Comparison of ENCODE assay signal across 25 cellular contexts in the genomic region with DNA sequence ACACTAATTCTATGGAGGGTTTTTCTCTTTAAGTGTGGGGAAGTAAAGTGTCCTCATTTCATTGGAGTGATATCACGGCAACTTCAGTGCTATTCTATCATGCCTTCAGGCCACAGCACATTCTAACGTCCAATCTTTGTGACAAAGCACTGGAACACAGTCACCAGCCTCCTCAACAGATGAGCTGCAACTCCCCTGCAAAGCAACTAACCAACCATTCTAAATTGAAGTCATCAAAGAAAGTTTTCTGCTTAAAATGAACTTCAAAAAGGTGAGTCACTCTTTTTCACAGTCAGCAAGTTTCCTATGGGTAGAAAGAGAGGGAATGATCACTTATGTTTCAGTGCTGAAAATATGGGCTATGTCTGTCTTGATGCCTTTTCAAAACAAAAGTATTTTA.
"Had no signal": no experiment of that assay in that cellular context is flagged by ENCODE, and none has a peak within 500 bp of the region (broad histone marks: within the 10 kb centered on the region; RNA-seq: fewer than 3 reads in every experiment).

No MANE protein-coding gene starts in this region.

- H3K9ac ChIP-seq: KMS-11 had no signal

- H3K27me3 Mint-ChIP-seq: activated CD4-positive, alpha-beta T cell treated with anti-CD3 and anti-CD28 coated beads for 36 hours; activated naive CD8-positive, alpha-beta T cell treated with anti-CD3 and anti-CD28 coated beads, Interleukin-2, amount 50 U/mL, for 24 hours; T-helper 17 cell had no signal

- H3K4me3 Mint-ChIP-seq: activated CD4-positive, alpha-beta T cell treated with anti-CD3 and anti-CD28 coated beads for 36 hours; activated CD8-positive, alpha-beta T cell treated with anti-CD3 and anti-CD28 coated beads, Interleukin-2, amount 10 ng/mL, durations not matched to agents 7 days and 5 days; activated naive CD8-positive, alpha-beta T cell treated with anti-CD3 and anti-CD28 coated beads, Interleukin-2, amount 50 U/mL, for 24 hours; T-helper 17 cell had no signal

- H3K27ac ChIP-seq: ascending aorta, KMS-11, Peyer's patch, WERI-Rb-1 had no signal

- H3K4me1 ChIP-seq: ascending aorta, Peyer's patch had no signal

- H3K27me3 ChIP-seq: ascending aorta, MG63, Peyer's patch had no signal

- H3K4me2 ChIP-seq: KMS-11 had no signal

- DNase-seq: activated CD4-positive, alpha-beta T cell treated with anti-CD3 and anti-CD28 coated beads for 36 hours; activated CD8-positive, alpha-beta memory T cell treated with anti-CD3 and anti-CD28 coated beads, Interleukin-2, amount 50 U/mL, for 48 hours; activated CD8-positive, alpha-beta T cell treated with anti-CD3 and anti-CD28 coated beads, Interleukin-2, amount 10 ng/mL, durations not matched to agents 7 days and 5 days; activated effector memory CD4-positive, alpha-beta T cell treated with anti-CD3 and anti-CD28 coated beads, Interleukin-2, amount 50 U/mL, for 16 hours; activated naive CD4-positive, alpha-beta T cell treated with Interleukin-2 at 50 U/mL for 16 hours; activated naive CD8-positive, alpha-beta T cell treated with anti-CD3 and anti-CD28 coated beads, Interleukin-2, amount 50 U/mL, for 24 hours; activated T-cell treated with anti-CD3 and anti-CD28 coated beads, Interleukin-2, amount 50 U/mL, for 1 hour; amniotic stem cell; cerebellar nuclear complex; MG63; NCI-H1105 treated with DMSO at 0.1 percent for 48 hours; NCI-H1436 treated with DMSO at 0.1 percent for 48 hours; NCI-H187; NCI-H2081; NCI-H510A treated with DMSO at 0.1 percent for 48 hours; NCI-H69; Peyer's patch; SHP77 treated with DMSO at 0.1 percent for 48 hours; T-helper 17 cell; T-helper 9 cell; WERI-Rb-1 had no signal

- ATAC-seq: activated CD4-positive, alpha-beta T cell treated with anti-CD3 and anti-CD28 coated beads for 36 hours; activated CD8-positive, alpha-beta T cell treated with anti-CD3 and anti-CD28 coated beads, Interleukin-2, amount 10 ng/mL, durations not matched to agents 7 days and 5 days; activated naive CD4-positive, alpha-beta T cell treated with anti-CD3 and anti-CD28 coated beads, Interleukin-2, amount 50 U/mL, for 72 hours; activated naive CD8-positive, alpha-beta T cell treated with anti-CD3 and anti-CD28 coated beads, Interleukin-2, amount 50 U/mL, for 24 hours; T-helper 17 cell had no signal

- H3K27ac Mint-ChIP-seq: activated CD4-positive, alpha-beta T cell treated with anti-CD3 and anti-CD28 coated beads for 36 hours; activated CD8-positive, alpha-beta T cell treated with anti-CD3 and anti-CD28 coated beads, Interleukin-2, amount 10 ng/mL, durations not matched to agents 7 days and 5 days; activated naive CD4-positive, alpha-beta T cell treated with anti-CD3 and anti-CD28 coated beads, Interleukin-2, amount 50 U/mL, for 72 hours; activated naive CD8-positive, alpha-beta T cell treated with anti-CD3 and anti-CD28 coated beads, Interleukin-2, amount 50 U/mL, for 24 hours; T-helper 17 cell had no signal

- H3K9me3 ChIP-seq: ascending aorta, MG63, Peyer's patch had no signal

- H3K4me1 Mint-ChIP-seq: activated CD4-positive, alpha-beta T cell treated with anti-CD3 and anti-CD28 coated beads for 36 hours; activated naive CD8-positive, alpha-beta T cell treated with anti-CD3 and anti-CD28 coated beads, Interleukin-2, amount 50 U/mL, for 24 hours; T-helper 17 cell had no signal

- FAIRE-seq: TTC549 had no signal
